21 cellular contexts compared by ENCODE assay signal in the genomic region with DNA sequence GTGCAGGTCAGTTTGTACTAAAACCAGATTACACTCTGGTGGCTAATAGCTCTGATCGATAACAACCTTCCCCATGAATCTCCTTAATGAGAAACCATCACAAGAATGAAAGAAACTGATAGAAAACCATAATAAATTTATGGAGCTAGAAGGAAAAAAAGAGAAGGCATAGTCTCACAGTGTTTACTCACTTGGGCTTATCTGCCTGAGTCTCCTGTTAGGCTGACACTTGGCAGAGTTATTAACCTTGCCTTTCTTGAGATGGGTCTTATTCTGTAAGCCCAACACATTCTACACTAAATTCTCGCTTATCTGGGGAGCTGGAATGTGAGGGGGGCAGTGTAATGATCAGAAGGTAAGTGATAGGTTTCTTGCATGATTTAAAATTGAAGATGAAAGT.
DNase-seq lines count a peak whose midpoint lies in the region; ATAC-seq, FAIRE-seq and TF ChIP-seq lines count a peak whose summit lies in the region.
"Had no signal": no experiment of that assay in that cellular context is flagged by ENCODE, and none has a peak within 500 bp of the region (broad histone marks: within the 10 kb centered on the region; RNA-seq: fewer than 3 reads in every experiment).

No MANE protein-coding gene starts in this region.

- no peaks in the 10 kb centered on the region for H3K9me3 Mint-ChIP-seq in mesothelial cell of epicardium
- H3K9me3 Mint-ChIP-seq: activated CD4-positive, alpha-beta T cell treated with anti-CD3 and anti-CD28 coated beads, Interleukin-2, amount 10 ng/mL, durations not matched to agents 7 days and 5 days; activated naive CD4-positive, alpha-beta T cell treated with anti-CD3 and anti-CD28 coated beads, Interleukin-2, amount 50 U/mL, for 24 hours; natural killer cell treated with Interleukin-12 subunit alpha and Interleukin-12 subunit beta and Interleukin-15 and Interleukin-18, amount 100 ng/mL, for 72 hours had no signal

- H3K4me3 Mint-ChIP-seq in mesothelial cell of epicardium, result no peak overlapping the region
- H3K4me3 Mint-ChIP-seq: activated CD4-positive, alpha-beta T cell treated with anti-CD3 and anti-CD28 coated beads, Interleukin-2, amount 10 ng/mL, durations not matched to agents 7 days and 5 days; activated CD8-positive, alpha-beta memory T cell treated with anti-CD3 and anti-CD28 coated beads, Interleukin-2, amount 10 ng/mL, durations not matched to agents 7 days and 5 days; activated naive CD4-positive, alpha-beta T cell treated with anti-CD3 and anti-CD28 coated beads, Interleukin-2, amount 50 U/mL, for 24 hours; natural killer cell treated with Interleukin-12 subunit alpha and Interleukin-12 subunit beta and Interleukin-15 and Interleukin-18, amount 100 ng/mL, for 72 hours; T-helper 17 cell had no signal

- CTCF ChIA-PET in PC-3 (lab: Charles Lee), result no interaction called here

- H3K4me3 ChIP-seq in BLaER1 (no peak overlapping the region), PC-3 (ENCODE audit: low read length) (no peak overlapping the region), bronchial epithelial cell (ENCODE audit: low read depth, low read length) (no peak overlapping the region)
- H3K4me3 ChIP-seq: SJSA1 had no signal

- H4K20me1 ChIP-seq in BLaER1, result no peaks in the 10 kb centered on the region
- peaks cover 9% of the 10 kb centered on the region; the same call in 1 of the 2 replicates for H4K20me1 ChIP-seq in PC-3 (ENCODE audit: low read length)

- H3K27ac Mint-ChIP-seq in mesothelial cell of epicardium, result peak overlapping the region; percentile 32
- H3K27ac Mint-ChIP-seq: activated CD4-positive, alpha-beta T cell treated with anti-CD3 and anti-CD28 coated beads, Interleukin-2, amount 10 ng/mL, durations not matched to agents 7 days and 5 days; activated CD8-positive, alpha-beta memory T cell treated with anti-CD3 and anti-CD28 coated beads, Interleukin-2, amount 10 ng/mL, durations not matched to agents 7 days and 5 days; activated naive CD4-positive, alpha-beta T cell treated with anti-CD3 and anti-CD28 coated beads, Interleukin-2, amount 50 U/mL, for 24 hours; natural killer cell treated with Interleukin-12 subunit alpha and Interleukin-12 subunit beta and Interleukin-15 and Interleukin-18, amount 100 ng/mL, for 72 hours; T-helper 17 cell had no signal

- POLR2A ChIA-PET in PC-3 (lab: Charles Lee; ENCODE audit: unreplicated experiment), result no interaction called here

- no peaks in the 10 kb centered on the region for H3K27me3 Mint-ChIP-seq in mesothelial cell of epicardium (ENCODE audit: low read depth)
- H3K27me3 Mint-ChIP-seq: activated CD4-positive, alpha-beta T cell treated with anti-CD3 and anti-CD28 coated beads, Interleukin-2, amount 10 ng/mL, durations not matched to agents 7 days and 5 days; activated CD8-positive, alpha-beta memory T cell treated with anti-CD3 and anti-CD28 coated beads, Interleukin-2, amount 10 ng/mL, durations not matched to agents 7 days and 5 days; activated naive CD4-positive, alpha-beta T cell treated with anti-CD3 and anti-CD28 coated beads, Interleukin-2, amount 50 U/mL, for 24 hours; natural killer cell treated with Interleukin-12 subunit alpha and Interleukin-12 subunit beta and Interleukin-15 and Interleukin-18, amount 100 ng/mL, for 72 hours; T-helper 17 cell had no signal

- H3K9me3 ChIP-seq in BLaER1 (no peaks in the 10 kb centered on the region), PC-3 (ENCODE audit: low read length) (no peaks in the 10 kb centered on the region)
- H3K9me3 ChIP-seq: SJSA1 had no signal

- H3K36me3 ChIP-seq in BLaER1 (peaks cover 33% of the 10 kb centered on the region), PC-3 (ENCODE audit: low read depth, low read length) (no peaks in the 10 kb centered on the region), bronchial epithelial cell (ENCODE audit: control insufficient read depth, insufficient read depth, low read length) (no peaks in the 10 kb centered on the region)
- H3K36me3 ChIP-seq: SJSA1 had no signal

- H3K4me2 ChIP-seq in BLaER1 (peak overlapping the region; percentile 47), PC-3 (ENCODE audit: low read length) (peak overlapping the region; percentile 29)

- no peak for FAIRE-seq in bronchial epithelial cell (lab: Jason Lieb, UNC)

- H3K36me3 Mint-ChIP-seq in mesothelial cell of epicardium, result no peaks in the 10 kb centered on the region
- H3K36me3 Mint-ChIP-seq: natural killer cell treated with Interleukin-12 subunit alpha and Interleukin-12 subunit beta and Interleukin-15 and Interleukin-18, amount 100 ng/mL, for 72 hours had no signal

- no peak overlapping the region for H2AFZ ChIP-seq in PC-3 (ENCODE audit: low read length)
- H2AFZ ChIP-seq: parathyroid adenoma had no signal

- intact Hi-C loops in PC-3 (cut with micrococcal nuclease), result loop anchor here (1.0 kb wide), 1 partner anchor 34 kb away; no protein-coding TSS in a partner anchor

- H3K9ac ChIP-seq in BLaER1 (no peak overlapping the region; the same call in 1 of the 2 replicates), PC-3 (ENCODE audit: low read length) (no peak overlapping the region)
- H3K9ac ChIP-seq: parathyroid adenoma had no signal

- H3K4me1 ChIP-seq in BLaER1 (peaks cover 39% of the 10 kb centered on the region), PC-3 (ENCODE audit: insufficient read depth, low read length) (peaks cover 17% of the 10 kb centered on the region)
- H3K4me1 ChIP-seq: parathyroid adenoma had no signal

- TF ChIP-seq CTCF in PC-3 (conservative IDR thresholded peaks at IDR 0.05; ENCODE audit: low read depth, low read length) (no peak), bronchial epithelial cell (IDR thresholded peaks at IDR 0.05; ENCODE audit: insufficient read depth, low read length, severe bottlenecking) (no peak), mesothelial cell of epicardium (IDR thresholded peaks at IDR 0.05; ENCODE audit: unreplicated experiment) (no peak)

- ATAC-seq in PC-3, result peak; percentile 52
- no peak for ATAC-seq in GM18858 (IDR thresholded peaks at IDR 0.05; ENCODE audit: unreplicated experiment)
- no peak for ATAC-seq in HG03521 (IDR thresholded peaks at IDR 0.05; ENCODE audit: unreplicated experiment)
- ATAC-seq: activated CD8-positive, alpha-beta memory T cell treated with anti-CD3 and anti-CD28 coated beads, Interleukin-2, amount 10 ng/mL, durations not matched to agents 7 days and 5 days; natural killer cell treated with Interleukin-12 subunit alpha and Interleukin-12 subunit beta and Interleukin-15 and Interleukin-18, amount 100 ng/mL, for 72 hours; T-helper 17 cell had no signal

- no peaks in the 10 kb centered on the region for H3F3A ChIP-seq in PC-3 (ENCODE audit: low read length, unreplicated experiment)

- no TSS peak for BruUV-seq in PC-3 (replicated peaks; lab: Mats Ljungman, UMichigan)

- peaks cover 24% of the 10 kb centered on the region for H3K4me1 Mint-ChIP-seq in mesothelial cell of epicardium
- H3K4me1 Mint-ChIP-seq: activated CD4-positive, alpha-beta T cell treated with anti-CD3 and anti-CD28 coated beads, Interleukin-2, amount 10 ng/mL, durations not matched to agents 7 days and 5 days; activated CD8-positive, alpha-beta memory T cell treated with anti-CD3 and anti-CD28 coated beads, Interleukin-2, amount 10 ng/mL, durations not matched to agents 7 days and 5 days; activated naive CD4-positive, alpha-beta T cell treated with anti-CD3 and anti-CD28 coated beads, Interleukin-2, amount 50 U/mL, for 24 hours had no signal

- no peaks in the 10 kb centered on the region for H3K9me2 ChIP-seq in PC-3 (replicated peaks; ENCODE audit: low read length)

- no peaks in the 10 kb centered on the region for H3K79me2 ChIP-seq in PC-3 (ENCODE audit: low read length)
- H3K79me2 ChIP-seq: parathyroid adenoma had no signal

- no peaks in the 10 kb centered on the region for H3K27me3 ChIP-seq in BLaER1
- no peaks in the 10 kb centered on the region for H3K27me3 ChIP-seq in PC-3 (ENCODE audit: low read length)
- no peaks in the 10 kb centered on the region for H3K27me3 ChIP-seq in bronchial epithelial cell (ENCODE audit: control insufficient read depth, insufficient read depth, low read length)
- H3K27me3 ChIP-seq: SJSA1 had no signal

- H3K27ac ChIP-seq in BLaER1 (no peak overlapping the region), PC-3 (ENCODE audit: low read length) (no peak overlapping the region)
- H3K27ac ChIP-seq: parathyroid adenoma, SJSA1 had no signal

- no peak for DNase-seq in PC-3
- DNase-seq in bronchial epithelial cell (ENCODE audit: low read depth), result peak; percentile 13
- DNase-seq in mesothelial cell of epicardium (ENCODE audit: low spot score in 2 of 2, unreplicated experiment in 2 of 2), result no peak
- no peak for DNase-seq in kidney tubule cell (ENCODE audit: low spot score)
- no peak for DNase-seq in medulla oblongata (ENCODE audit: extremely low spot score)
- DNase-seq: activated CD4-positive, alpha-beta T cell treated with anti-CD3 and anti-CD28 coated beads, Interleukin-2, amount 10 ng/mL, durations not matched to agents 7 days and 5 days; activated CD8-positive, alpha-beta memory T cell treated with anti-CD3 and anti-CD28 coated beads, Interleukin-2, amount 10 ng/mL, durations not matched to agents 7 days and 5 days; anterior cingulate cortex; COR-L47; DMS79; Kasumi-1; NCI-H1694 treated with DMSO at 0.1 percent for 48 hours; NCI-H526 treated with DMSO at 0.1 percent for 48 hours; T-helper 17 cell had no signal
